8 cellular contexts compared by ENCODE assay signal in the genomic region with DNA sequence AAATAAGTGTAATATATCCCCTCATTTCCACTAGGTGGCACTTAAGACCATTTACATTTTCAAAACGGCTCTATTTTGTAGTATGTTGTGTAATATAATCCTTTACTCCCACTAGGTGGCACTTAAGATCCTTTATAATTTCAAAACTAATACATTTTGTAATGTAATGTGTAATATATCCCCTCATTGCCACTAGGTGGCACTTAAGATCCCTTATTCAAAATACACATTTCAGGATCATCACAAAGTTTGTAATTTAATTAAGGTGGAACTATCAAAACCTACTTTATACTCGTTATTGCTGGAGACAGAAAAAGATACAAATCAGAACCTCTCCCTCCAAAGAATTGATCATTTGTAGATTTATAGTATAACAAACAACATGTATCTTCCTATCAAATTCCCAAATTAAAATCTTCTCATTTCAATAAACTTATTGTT.
DNase-seq lines count a peak whose midpoint lies in the region; ATAC-seq and TF ChIP-seq lines count a peak whose summit lies in the region.

No MANE protein-coding gene starts in this region.

- no peaks in the 10 kb centered on the region for H3K36me3 Mint-ChIP-seq in neural crest cell (ENCODE audit: low read depth)

- no peaks in the 10 kb centered on the region for H3K27me3 Mint-ChIP-seq in neural crest cell (ENCODE audit: low read depth)

- no peak overlapping the region for H3K27ac Mint-ChIP-seq in neural crest cell (ENCODE audit: unreplicated experiment)

- DNase-seq in Ammon's horn (ENCODE audit: low spot score) (peak; percentile 42), NCI-H146 (lab: John Stamatoyannopoulos, UW) (peak; percentile 76), fibroblast of gingiva (ENCODE audit: low read depth) (peak; percentile 65), neural crest cell (ENCODE audit: low read depth, low spot score) (no peak), ureter (ENCODE audit: low spot score) (no peak)

- H3K4me1 Mint-ChIP-seq in neural crest cell: no peaks in the 10 kb centered on the region

- ATAC-seq in GM18517 (IDR thresholded peaks at IDR 0.05; ENCODE audit: unreplicated experiment) (peak; percentile 91), HG02938 (IDR thresholded peaks at IDR 0.05; ENCODE audit: unreplicated experiment) (peak; percentile 82), SK-N-SH treated with all-trans-retinoic acid at 6 μM for 48 hours (peak; percentile 96)

- no peak overlapping the region for H3K4me3 Mint-ChIP-seq in neural crest cell

- H3K9me3 Mint-ChIP-seq in neural crest cell: no peaks in the 10 kb centered on the region

- TF ChIP-seq CTCF in neural crest cell (conservative IDR thresholded peaks at IDR 0.05): peak; percentile 96

TF ChIP-seq in SK-N-SH treated with all-trans-retinoic acid at 6 μM for 48 hours, 23 proteins besides CTCF, POLR2A, EP300 and RAD21:
- TF ChIP-seq ESRRG (CRISPR knock-in tag; IDR thresholded peaks at IDR 0.05): no peak
- TF ChIP-seq, protein P1, sequence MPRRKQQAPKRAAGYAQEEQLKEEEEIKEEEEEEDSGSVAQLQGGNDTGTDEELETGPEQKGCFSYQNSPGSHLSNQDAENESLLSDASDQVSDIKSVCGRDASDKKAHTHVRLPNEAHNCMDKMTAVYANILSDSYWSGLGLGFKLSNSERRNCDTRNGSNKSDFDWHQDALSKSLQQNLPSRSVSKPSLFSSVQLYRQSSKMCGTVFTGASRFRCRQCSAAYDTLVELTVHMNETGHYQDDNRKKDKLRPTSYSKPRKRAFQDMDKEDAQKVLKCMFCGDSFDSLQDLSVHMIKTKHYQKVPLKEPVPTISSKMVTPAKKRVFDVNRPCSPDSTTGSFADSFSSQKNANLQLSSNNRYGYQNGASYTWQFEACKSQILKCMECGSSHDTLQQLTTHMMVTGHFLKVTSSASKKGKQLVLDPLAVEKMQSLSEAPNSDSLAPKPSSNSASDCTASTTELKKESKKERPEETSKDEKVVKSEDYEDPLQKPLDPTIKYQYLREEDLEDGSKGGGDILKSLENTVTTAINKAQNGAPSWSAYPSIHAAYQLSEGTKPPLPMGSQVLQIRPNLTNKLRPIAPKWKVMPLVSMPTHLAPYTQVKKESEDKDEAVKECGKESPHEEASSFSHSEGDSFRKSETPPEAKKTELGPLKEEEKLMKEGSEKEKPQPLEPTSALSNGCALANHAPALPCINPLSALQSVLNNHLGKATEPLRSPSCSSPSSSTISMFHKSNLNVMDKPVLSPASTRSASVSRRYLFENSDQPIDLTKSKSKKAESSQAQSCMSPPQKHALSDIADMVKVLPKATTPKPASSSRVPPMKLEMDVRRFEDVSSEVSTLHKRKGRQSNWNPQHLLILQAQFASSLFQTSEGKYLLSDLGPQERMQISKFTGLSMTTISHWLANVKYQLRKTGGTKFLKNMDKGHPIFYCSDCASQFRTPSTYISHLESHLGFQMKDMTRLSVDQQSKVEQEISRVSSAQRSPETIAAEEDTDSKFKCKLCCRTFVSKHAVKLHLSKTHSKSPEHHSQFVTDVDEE (CRISPR knock-in tag; IDR thresholded peaks at IDR 0.05): no peak

Comparison
In these comparisons a context has a peak if more than half of its experiments do, and no peak if none do; other contexts are left out.
1. DNase-seq: peak in Ammon's horn (single experiment), NCI-H146 (single experiment) and fibroblast of gingiva (single experiment); none in neural crest cell (single experiment) and ureter (single experiment).
2. Peak in every context shown above with its lines, with median percentiles within 50 percentile points of each other: ATAC-seq.